Comparison of ENCODE assay signal across 7 cellular contexts in genomic region chr13:96089749-96090239, GRCh38. TPM values are rescaled to one million over a fixed set of nuclear protein-coding genes. Genes with fewer than 3 reads are reported as not detected.
DNase-seq lines count a peak whose midpoint lies in the region; ATAC-seq and TF ChIP-seq lines count a peak whose summit lies in the region.

TSS of gene HS6ST3 (plus strand) at chr13:96090107.

- H3K9me3 Mint-ChIP-seq in naive thymus-derived CD4-positive, alpha-beta T cell, result peaks cover 0 to 16% (median 5%) of the 10 kb centered on the region in 11 donors

- ATAC-seq in HG02798 (IDR thresholded peaks at IDR 0.05; ENCODE audit: poor library complexity, unreplicated experiment) (peak; percentile 49), PC-3 (peak; percentile 48), HG03342 (IDR thresholded peaks at IDR 0.05; ENCODE audit: unreplicated experiment) (no peak)
- ATAC-seq in naive thymus-derived CD4-positive, alpha-beta T cell, result no peak

- H3K4me1 ChIP-seq in PC-3 (ENCODE audit: insufficient read depth, low read length), result peaks cover 15% of the 10 kb centered on the region
- peaks cover 11 to 25% (median 22%) of the 10 kb centered on the region in 4 donors for H3K4me1 ChIP-seq in esophagus muscularis mucosa
- H3K4me1 ChIP-seq in naive thymus-derived CD4-positive, alpha-beta T cell (ENCODE audit: control insufficient read depth in 2 of 2, insufficient read depth in 2 of 2, low read length in 2 of 2), result no peaks in the 10 kb centered on the region

- H3K9ac ChIP-seq in PC-3 (ENCODE audit: low read length), result no peak within 1 kb of the TSS

- no peaks in the 10 kb centered on the region for H3K9me2 ChIP-seq in PC-3 (replicated peaks; ENCODE audit: low read length)

- DNase-seq in GM13977 (ENCODE audit: low spot score), result peak; percentile 49
- peak; percentile 16 for DNase-seq in PC-3
- no peak for DNase-seq in esophagus muscularis mucosa (ENCODE audit: extremely low spot score)
- no peak for DNase-seq in naive thymus-derived CD4-positive, alpha-beta T cell
- DNase-seq in activated gamma-delta T cell treated with Interleukin-2 at 50 U/mL for 16 hours, result no peak

- H4K20me1 ChIP-seq in PC-3 (ENCODE audit: low read length), result no peaks in the 10 kb centered on the region

- no peak within 1 kb of the TSS for H3K27ac Mint-ChIP-seq in naive thymus-derived CD4-positive, alpha-beta T cell

- no peak for TF ChIP-seq POLR2A in esophagus muscularis mucosa (IDR thresholded peaks at IDR 0.05; ENCODE audit: low read depth)

- in situ Hi-C loops in GM13977 (cut with MboI; ENCODE audit: low pct_unique_long_range_greater_than_20kb, low sequenced_read_pairs, unreplicated experiment), result no loop called here

- H3K27me3 Mint-ChIP-seq in naive thymus-derived CD4-positive, alpha-beta T cell, result peaks cover 53 to 68% (median 63%) of the 10 kb centered on the region in 5 donors

- TF ChIP-seq EP300 in esophagus muscularis mucosa (IDR thresholded peaks at IDR 0.05), result no peak

- H3K27ac ChIP-seq in PC-3 (ENCODE audit: low read length) (no peak within 1 kb of the TSS), esophagus muscularis mucosa (replicated peaks in 1 of 4) (peak within 1 kb of the TSS; percentile 51 to 68 (median 64))
- H3K27ac ChIP-seq in naive thymus-derived CD4-positive, alpha-beta T cell (ENCODE audit: low read depth, low read length), result no peak within 1 kb of the TSS

- no peaks in the 10 kb centered on the region for H3K79me2 ChIP-seq in PC-3 (ENCODE audit: low read length)

- H3K4me1 Mint-ChIP-seq in naive thymus-derived CD4-positive, alpha-beta T cell, result peaks cover 0 to 21% (median 3%) of the 10 kb centered on the region in 7 donors

- H3K27me3 ChIP-seq in PC-3 (ENCODE audit: low read length) (peaks cover 50% of the 10 kb centered on the region), esophagus muscularis mucosa (peaks cover 0 to 73% (median 28%) of the 10 kb centered on the region in 4 donors)
- H3K27me3 ChIP-seq in naive thymus-derived CD4-positive, alpha-beta T cell (ENCODE audit: control insufficient read depth in 2 of 2, insufficient read depth in 2 of 2, low read length in 2 of 2), result peaks cover 0 to 10% of the 10 kb centered on the region in 2 donors

- POLR2A ChIA-PET in PC-3 (lab: Charles Lee; ENCODE audit: unreplicated experiment), result no interaction called here
- POLR2A ChIA-PET in naive thymus-derived CD4-positive, alpha-beta T cell (lab: Charles Lee), result no interaction called here

- CTCF ChIA-PET in PC-3 (lab: Charles Lee), result no interaction called here
- CTCF ChIA-PET in naive thymus-derived CD4-positive, alpha-beta T cell (lab: Charles Lee), result no interaction called here

- TF ChIP-seq CTCF in GM13977 (IDR thresholded peaks at IDR 0.05; ENCODE audit: extremely low read depth, insufficient read depth, missing control alignments), result no peak
- TF ChIP-seq CTCF in PC-3 (conservative IDR thresholded peaks at IDR 0.05; ENCODE audit: low read depth, low read length), result no peak
- TF ChIP-seq CTCF in esophagus muscularis mucosa (IDR thresholded peaks at IDR 0.05), result no peak

- H3F3A ChIP-seq in PC-3 (ENCODE audit: low read length, unreplicated experiment), result no peaks in the 10 kb centered on the region

- H3K4me3 ChIP-seq in PC-3 (ENCODE audit: low read length), result peak within 1 kb of the TSS; percentile 70
- peak within 1 kb of the TSS; percentile 55 to 60 (median 58) for H3K4me3 ChIP-seq in esophagus muscularis mucosa
- H3K4me3 ChIP-seq in naive thymus-derived CD4-positive, alpha-beta T cell (ENCODE audit: low read length), result no peak within 1 kb of the TSS

- WGBS in esophagus muscularis mucosa, result 2% methylated on average over 29 of the region's 35 CpGs

- BruUV-seq in PC-3 (replicated peaks; lab: Mats Ljungman, UMichigan), result no TSS peak

- H3K4me2 ChIP-seq in PC-3 (ENCODE audit: low read length), result peak within 1 kb of the TSS; percentile 88

- peaks cover 0 to 8% (median 0%) of the 10 kb centered on the region in 5 donors for H3K36me3 Mint-ChIP-seq in naive thymus-derived CD4-positive, alpha-beta T cell

- peak within 1 kb of the TSS in 8 of 10 donors; percentile 1 to 53 (median 30) for H3K4me3 Mint-ChIP-seq in naive thymus-derived CD4-positive, alpha-beta T cell

- H3K9me3 ChIP-seq in PC-3 (ENCODE audit: low read length) (no peaks in the 10 kb centered on the region), esophagus muscularis mucosa (no peaks in the 10 kb centered on the region)
- H3K9me3 ChIP-seq in naive thymus-derived CD4-positive, alpha-beta T cell (ENCODE audit: control insufficient read depth in 2 of 3, low read length in 3 of 3), result no peaks in the 10 kb centered on the region

- H3K36me3 ChIP-seq in PC-3 (ENCODE audit: low read depth, low read length), result no peaks in the 10 kb centered on the region
- H3K36me3 ChIP-seq in esophagus muscularis mucosa, result no peaks in the 10 kb centered on the region
- H3K36me3 ChIP-seq in naive thymus-derived CD4-positive, alpha-beta T cell (ENCODE audit: control insufficient read depth in 2 of 3, insufficient read depth in 3 of 3, low read length in 3 of 3), result no peaks in the 10 kb centered on the region

- H2AFZ ChIP-seq in PC-3 (ENCODE audit: low read length), result peak within 1 kb of the TSS; percentile 75

- intact Hi-C loops in PC-3 (cut with micrococcal nuclease) (no loop called here), esophagus muscularis mucosa (cut with DNase I) (no loop called here)
- intact Hi-C loops in naive thymus-derived CD4-positive, alpha-beta T cell (cut with micrococcal nuclease), result no loop called here

RNA-seq across cellular contexts. Expression of gene HS6ST3, which starts in this region (rescaled TPM):
- total RNA-seq in PC-3 (2014; rRNA removed), result 0.06 and 0.11 TPM in 2 replicates
- 10 to 100 TPM in 1 of 4 donors, 1 to 10 TPM in 3; 4.6 to 12.4 (median 7.9) TPM for total RNA-seq in esophagus muscularis mucosa
- not detected for total RNA-seq in naive thymus-derived CD4-positive, alpha-beta T cell
- not detected for polyA plus RNA-seq in naive thymus-derived CD4-positive, alpha-beta T cell

Comparison
In these comparisons a context has a peak if more than half of its experiments do, and no peak if none do; other contexts are left out.
1. Peak in DNase-seq, ATAC-seq, H3K4me3 ChIP-seq and H3K4me2 ChIP-seq in PC-3; RNA of the gene not detected or under 1 TPM.
2. H3K27ac ChIP-seq: peak in esophagus muscularis mucosa (4 of 4); none in PC-3 (single experiment) and naive thymus-derived CD4-positive, alpha-beta T cell (single experiment).